Comparison of ENCODE assay signal across 18 cellular contexts in the genomic region with DNA sequence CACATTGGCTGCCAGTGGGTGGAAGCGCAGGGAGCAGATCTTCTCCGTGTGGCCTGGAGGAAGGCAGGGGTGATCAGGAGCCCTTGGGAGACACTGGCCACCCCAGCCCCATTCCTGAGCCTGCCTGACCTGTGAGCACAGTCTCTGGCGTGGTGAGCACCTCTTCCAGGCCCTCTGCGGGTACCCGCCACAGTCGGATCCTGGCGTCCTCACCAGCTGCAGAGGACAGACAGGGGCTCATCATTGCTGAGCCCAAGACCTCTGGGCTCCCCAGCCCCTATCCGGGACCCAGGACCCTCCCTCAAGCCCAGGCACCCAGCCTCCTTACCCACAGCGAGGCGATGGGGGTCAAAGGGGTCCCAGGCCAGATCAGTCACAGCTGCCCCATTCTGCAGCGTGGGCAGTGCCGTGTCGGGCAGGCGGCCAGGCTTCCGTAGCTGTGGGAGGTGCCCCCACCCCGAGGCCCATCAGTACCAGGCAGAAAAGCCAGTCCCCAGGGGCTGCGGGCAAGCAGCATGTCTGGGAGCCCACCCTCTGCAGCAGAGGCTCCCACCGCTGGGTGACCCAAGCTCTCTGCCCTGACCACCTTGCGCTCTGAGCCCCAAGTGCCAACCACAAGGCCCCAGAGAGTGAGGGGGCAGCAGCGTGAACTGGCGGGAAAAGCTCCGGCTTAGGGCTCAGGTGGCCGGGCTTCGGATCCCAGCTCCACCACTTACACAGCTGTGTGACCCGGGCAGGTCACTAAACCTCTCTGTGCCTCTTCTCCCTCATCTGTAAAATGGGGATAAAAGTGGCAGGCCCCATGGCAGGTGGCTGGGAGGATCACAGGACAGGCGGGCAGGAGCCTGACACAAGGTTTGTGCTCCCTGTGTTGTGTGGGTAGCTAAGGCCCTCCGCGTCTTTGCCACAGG. TPM values are rescaled to one million over a fixed set of nuclear protein-coding genes. Genes with fewer than 3 reads are reported as not detected.
DNase-seq lines count a peak whose midpoint lies in the region; ATAC-seq, FAIRE-seq and TF ChIP-seq lines count a peak whose summit lies in the region.
"Had no signal": no experiment of that assay in that cellular context is flagged by ENCODE, and none has a peak within 500 bp of the region (broad histone marks: within the 10 kb centered on the region; RNA-seq: fewer than 3 reads in every experiment).

No MANE protein-coding gene starts in this region.

- no peaks in the 10 kb centered on the region for H3F3A ChIP-seq in neural progenitor cell (ENCODE audit: low read depth)

- peaks cover 88% of the 10 kb centered on the region for H3K36me3 Mint-ChIP-seq in CD4-positive, alpha-beta T cell (ENCODE audit: low read depth)
- H3K36me3 Mint-ChIP-seq in T-helper 17 cell (ENCODE audit: low read depth) (peaks cover 3% of the 10 kb centered on the region), neural progenitor cell (peaks cover 2% of the 10 kb centered on the region)

- CTCF ChIA-PET in A549 (lab: Yijun Ruan, JAX): interaction anchor here (1.1 to 14.1 kb wide), 5 partner anchors 8 to 72 kb away, joined by 3 to 833 read pairs (median 47); a partner anchor contains a TSS
- CTCF ChIA-PET in CD4-positive, alpha-beta T cell (lab: Charles Lee): no interaction called here

- DNase-seq in A549 (ENCODE audit: low read depth in 1 of 2, low spot score in 1 of 2): no peak
- DNase-seq in CD4-positive, alpha-beta T cell: no peak
- DNase-seq in T-helper 17 cell: no peak
- no peak for DNase-seq in neural progenitor cell (ENCODE audit: low spot score)
- DNase-seq in H54 (ENCODE audit: insufficient read length, low spot score): no peak
- no peak for DNase-seq in activated CD4-positive, alpha-beta T cell treated with anti-CD3 and anti-CD28 coated beads for 48 hours
- no peak for DNase-seq in GM13976 (ENCODE audit: low spot score)
- DNase-seq: C1 segment of cervical spinal cord; NCI-H187; NCI-H2107; NCI-H510A; NCI-H748 treated with DMSO at 0.1 percent for 48 hours; NK-92 treated with Interleukin-12 subunit alpha and Interleukin-12 subunit beta, amount 100 ng/mL, for 24 hours; SHP77 had no signal

- H3K27me3 ChIP-seq in CD4-positive, alpha-beta T cell (ENCODE audit: control insufficient read depth, insufficient read depth, low read length): no peaks in the 10 kb centered on the region
- no peaks in the 10 kb centered on the region for H3K27me3 ChIP-seq in neural progenitor cell

- peak overlapping the region; percentile 17 for H3K27ac Mint-ChIP-seq in CD4-positive, alpha-beta T cell
- H3K27ac Mint-ChIP-seq in T-helper 17 cell (peak overlapping the region; percentile 2), neural progenitor cell (peak overlapping the region; percentile 21)
- H3K27ac Mint-ChIP-seq: GM23338 had no signal

- H3K4me3 ChIP-seq in A549: no peak overlapping the region
- no peak overlapping the region for H3K4me3 ChIP-seq in neural progenitor cell
- H3K4me3 ChIP-seq: GM23338 had no signal

- no peaks in the 10 kb centered on the region for H3K9me3 Mint-ChIP-seq in CD4-positive, alpha-beta T cell
- H3K9me3 Mint-ChIP-seq in neural progenitor cell: no peaks in the 10 kb centered on the region
- H3K9me3 Mint-ChIP-seq: GM23338 had no signal

- in situ Hi-C loops in GM13976 (cut with MboI; ENCODE audit: low sequenced_read_pairs, unreplicated experiment): no loop called here

- no peaks in the 10 kb centered on the region for H4K20me1 ChIP-seq in neural progenitor cell (ENCODE audit: low read depth)

- H3K27ac ChIP-seq in A549 (no peak overlapping the region), neural progenitor cell (no peak overlapping the region)
- H3K27ac ChIP-seq in CD4-positive, alpha-beta T cell (ENCODE audit: low read depth, low read length): no peak overlapping the region
- H3K27ac ChIP-seq: KMS-11 had no signal

- POLR2A ChIA-PET in A549 (lab: Yijun Ruan, JAX): no interaction called here
- POLR2A ChIA-PET in CD4-positive, alpha-beta T cell (lab: Charles Lee): no interaction called here

- no peak overlapping the region for H3K4me3 Mint-ChIP-seq in CD4-positive, alpha-beta T cell
- H3K4me3 Mint-ChIP-seq in T-helper 17 cell (no peak overlapping the region), neural progenitor cell (no peak overlapping the region)
- H3K4me3 Mint-ChIP-seq: GM23338 had no signal

- no peak for TF ChIP-seq RAD21 in A549 (conservative IDR thresholded peaks at IDR 0.05 in 1 of 2, IDR thresholded peaks at IDR 0.05 in 1 of 2)

- FAIRE-seq in A549 (lab: Jason Lieb, UNC) (no peak), H54 (lab: Jason Lieb, UNC) (no peak)
- FAIRE-seq: RCC 7860 had no signal

- TF ChIP-seq CTCF in A549 (IDR thresholded peaks at IDR 0.05) (no peak), neural progenitor cell (IDR thresholded peaks at IDR 0.05) (no peak), GM13976 (IDR thresholded peaks at IDR 0.05; ENCODE audit: borderline replicate concordance, control extremely low read depth, extremely low read depth, insufficient read depth, missing control alignments) (no peak)
- no peak for TF ChIP-seq CTCF in CD4-positive, alpha-beta T cell (IDR thresholded peaks at IDR 0.05)

- WGBS in A549 (ENCODE audit: missing lambda C conversion rate): 92% methylated on average over 28 of the region's 28 CpGs

- H3K79me2 ChIP-seq in neural progenitor cell (ENCODE audit: low read depth): no peaks in the 10 kb centered on the region

- H3K4me1 Mint-ChIP-seq in CD4-positive, alpha-beta T cell (ENCODE audit: low read depth): no peaks in the 10 kb centered on the region
- H3K4me1 Mint-ChIP-seq in T-helper 17 cell (peaks cover 6% of the 10 kb centered on the region), neural progenitor cell (peaks cover 7% of the 10 kb centered on the region)
- H3K4me1 Mint-ChIP-seq: GM23338 had no signal

- intact Hi-C loops in CD4-positive, alpha-beta T cell (cut with DNase I, micrococcal nuclease): no loop called here

- H3K4me2 ChIP-seq in A549 (no peak overlapping the region), neural progenitor cell (no peak overlapping the region)
- H3K4me2 ChIP-seq: GM23338, KMS-11, SK-N-SH had no signal

- no peaks in the 10 kb centered on the region for H3K27me3 Mint-ChIP-seq in CD4-positive, alpha-beta T cell
- no peaks in the 10 kb centered on the region for H3K27me3 Mint-ChIP-seq in T-helper 17 cell
- peaks cover 3% of the 10 kb centered on the region for H3K27me3 Mint-ChIP-seq in neural progenitor cell (ENCODE audit: insufficient read depth, low read depth)

- no peak overlapping the region for H2AFZ ChIP-seq in neural progenitor cell (replicated peaks)
- H2AFZ ChIP-seq: GM23338 had no signal

- ATAC-seq in A549 (peak; percentile 7 to 35; a peak in 2 of 6 replicates), T-helper 17 cell (no peak)
- ATAC-seq in CD4-positive, alpha-beta T cell (ENCODE audit: poor library complexity): no peak

- H3K4me1 ChIP-seq in A549 (peaks cover 13% of the 10 kb centered on the region; the same call in 2 of the 3 replicates), neural progenitor cell (no peaks in the 10 kb centered on the region)

- H3K9ac ChIP-seq in neural progenitor cell: no peak overlapping the region
- H3K9ac ChIP-seq: KMS-11, SK-N-SH had no signal

- H3K9me3 ChIP-seq in A549: no peaks in the 10 kb centered on the region
- H3K9me3 ChIP-seq in CD4-positive, alpha-beta T cell (ENCODE audit: control insufficient read depth, low read length): no peaks in the 10 kb centered on the region
- H3K9me3 ChIP-seq in T-helper 17 cell (ENCODE audit: control insufficient read depth, low read length, poor library complexity, severe bottlenecking): no peaks in the 10 kb centered on the region
- no peaks in the 10 kb centered on the region for H3K9me3 ChIP-seq in neural progenitor cell (ENCODE audit: low read depth)
- H3K9me3 ChIP-seq: SK-N-SH had no signal

- no peaks in the 10 kb centered on the region for H3K36me3 ChIP-seq in neural progenitor cell

- TF ChIP-seq POLR2A in A549 (IDR thresholded peaks at IDR 0.05; ENCODE audit: low read length) (no peak), H54 (IDR thresholded peaks at IDR 0.05; ENCODE audit: low read depth, low read length) (no peak)

- no peak for TF ChIP-seq EP300 in A549 (IDR thresholded peaks at IDR 0.05)

TF ChIP-seq in A549, 52 proteins besides CTCF, POLR2A, EP300 and RAD21 (continues in another document):
- no peak for TF ChIP-seq CBX8 (IDR thresholded peaks at IDR 0.05)

RNA-seq across cellular contexts. Expression of a gene that starts 10.2 kb away (rescaled TPM):
- polyA plus RNA-seq in A549 (2011; rRNA removed): 42.5 and 55.1 TPM in 2 replicates
- polyA plus RNA-seq in A549 (2012; cell fraction: cytosol; rRNA removed): 169 and 194 TPM in 2 replicates
- polyA plus RNA-seq in A549 (2012; cell fraction: nucleus; rRNA removed): 144 and 160 TPM in 2 replicates
- polyA plus RNA-seq in A549 (2017; fragmentation: RNase III; extraction: RNeasy Plus Mini Kit Qiagen cat#74134 plus additional on column Dnase treatment): 58.7 to 64.3 TPM (median 59.1 TPM) in 3 replicates
- 9.2 and 9.3 TPM in 2 replicates for polyA minus RNA-seq in A549 (2011; rRNA and poly(A)+ RNA removed)
- 10 to 100 TPM; 24.9 to 26.8 TPM for total RNA-seq in CD4-positive, alpha-beta T cell
- 10 to 100 TPM; 32.3 to 41.4 TPM for total RNA-seq in T-helper 17 cell
- 17.0 and 40.8 TPM in 2 replicates for total RNA-seq in neural progenitor cell (ENCODE audit: low replicate concordance)

RNA-seq across cellular contexts. Expression of a gene that starts 10.4 kb away (rescaled TPM):
- polyA plus RNA-seq in A549 (2011; rRNA removed) (2.0 and 2.3 TPM in 2 replicates), A549 (2017; fragmentation: RNase III; extraction: RNeasy Plus Mini Kit Qiagen cat#74134 plus additional on column Dnase treatment) (4.0 to 4.7 TPM (median 4.2 TPM) in 3 replicates)
- polyA plus RNA-seq in A549 (2012; cell fraction: cytosol; rRNA removed): 6.1 and 9.5 TPM in 2 replicates
- polyA plus RNA-seq in A549 (2012; cell fraction: nucleus; rRNA removed): 14.0 and 32.6 TPM in 2 replicates
- 1.3 and 1.8 TPM in 2 replicates for polyA minus RNA-seq in A549 (2011; rRNA and poly(A)+ RNA removed)
- under 1 TPM; 0.70 to 0.77 TPM for total RNA-seq in CD4-positive, alpha-beta T cell
- total RNA-seq in T-helper 17 cell (under 1 TPM; 0.55 to 0.57 TPM), neural progenitor cell (ENCODE audit: low replicate concordance) (3.1 and 7.5 TPM in 2 replicates)

RNA-seq across cellular contexts. Expression of a gene that starts 45.4 kb away (rescaled TPM):
- polyA plus RNA-seq in A549 (2011; rRNA removed) (5.5 and 6.8 TPM in 2 replicates), A549 (2017; fragmentation: RNase III; extraction: RNeasy Plus Mini Kit Qiagen cat#74134 plus additional on column Dnase treatment) (15.8 to 19.5 TPM (median 16.3 TPM) in 3 replicates)
- polyA plus RNA-seq in A549 (2012; cell fraction: cytosol; rRNA removed): 20.8 and 29.4 TPM in 2 replicates
- polyA plus RNA-seq in A549 (2012; cell fraction: nucleus; rRNA removed): 37.1 and 54.5 TPM in 2 replicates
- polyA minus RNA-seq in A549 (2011; rRNA and poly(A)+ RNA removed): 3.3 and 6.4 TPM in 2 replicates
- not detected for total RNA-seq in CD4-positive, alpha-beta T cell
- total RNA-seq in T-helper 17 cell (under 1 TPM; 0.10 to 0.29 TPM), neural progenitor cell (ENCODE audit: low replicate concordance) (0.15 and 1.3 TPM in 2 replicates)

RNA-seq across cellular contexts. Expression of a gene that starts 55.1 kb away (rescaled TPM):
- polyA plus RNA-seq in A549 (2011; rRNA removed) (5.7 and 6.0 TPM in 2 replicates), A549 (2017; fragmentation: RNase III; extraction: RNeasy Plus Mini Kit Qiagen cat#74134 plus additional on column Dnase treatment) (11.1 to 12.6 TPM (median 11.9 TPM) in 3 replicates)
- polyA plus RNA-seq in A549 (2012; cell fraction: cytosol; rRNA removed): 13.3 and 15.4 TPM in 2 replicates
- polyA plus RNA-seq in A549 (2012; cell fraction: nucleus; rRNA removed): 97.0 and 109 TPM in 2 replicates
- polyA minus RNA-seq in A549 (2011; rRNA and poly(A)+ RNA removed): 19.1 and 19.6 TPM in 2 replicates
- total RNA-seq in CD4-positive, alpha-beta T cell: 100 to 1,000 TPM; 801 to 805 TPM
- total RNA-seq in T-helper 17 cell (100 to 1,000 TPM; 733 to 757 TPM), neural progenitor cell (ENCODE audit: low replicate concordance) (6.8 and 21.8 TPM in 2 replicates)

Comparison
In these comparisons a context has a peak if more than half of its experiments do, and no peak if none do; other contexts are left out.
1. ATAC-seq: peak in A549 (2 of 2); none in CD4-positive, alpha-beta T cell (single experiment) and T-helper 17 cell (single experiment).
2. Peak in every context shown above with its lines, with median percentiles within 50 percentile points of each other: H3K27ac Mint-ChIP-seq.